ENCODE assay signal across 12 cellular contexts in the genomic region with DNA sequence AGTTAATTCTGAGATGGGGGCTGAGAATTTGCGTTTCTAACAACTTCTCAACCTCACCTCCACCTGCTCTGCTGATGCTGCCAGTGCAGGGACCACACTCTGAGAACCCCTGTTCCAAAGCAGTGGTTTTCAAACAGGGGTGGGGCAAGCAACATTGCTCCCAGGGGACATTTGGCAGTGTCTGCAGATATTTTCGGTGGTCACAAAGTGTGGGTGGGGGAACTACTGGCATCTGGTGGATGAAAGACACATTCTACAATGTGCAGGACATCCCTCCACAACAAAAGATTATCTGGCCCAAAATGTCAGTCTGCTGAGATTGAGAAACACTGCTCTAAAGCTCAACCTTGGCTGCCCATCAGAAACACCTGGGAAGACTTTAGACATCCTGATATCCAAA.
DNase-seq lines count a peak whose midpoint lies in the region; ATAC-seq and TF ChIP-seq lines count a peak whose summit lies in the region.
"Had no signal": no experiment of that assay in that cellular context is flagged by ENCODE, and none has a peak within 500 bp of the region (broad histone marks: within the 10 kb centered on the region; RNA-seq: fewer than 3 reads in every experiment).

No MANE protein-coding gene starts in this region.

- DNase-seq in GM13977 (ENCODE audit: low spot score) (peak; percentile 22), Kasumi-1 (lab: John Stamatoyannopoulos, UW) (no peak), globus pallidus (ENCODE audit: low spot score) (no peak)
- no peak for DNase-seq in effector memory CD8-positive, alpha-beta T cell
- no peak for DNase-seq in activated CD8-positive, alpha-beta memory T cell treated with anti-CD3 and anti-CD28 coated beads for 24 hours
- DNase-seq: DMS79 treated with DMSO at 0.1 percent for 48 hours, midbrain, T-helper 17 cell had no signal

- H3K36me3 Mint-ChIP-seq in effector memory CD8-positive, alpha-beta T cell (ENCODE audit: insufficient read depth) = no peaks in the 10 kb centered on the region

- peak; percentile 95 for ATAC-seq in GM19463 (IDR thresholded peaks at IDR 0.05; ENCODE audit: unreplicated experiment)
- peak; percentile 90 for ATAC-seq in HG02798 (IDR thresholded peaks at IDR 0.05; ENCODE audit: poor library complexity, unreplicated experiment)
- ATAC-seq in HG03432 (IDR thresholded peaks at IDR 0.05; ENCODE audit: unreplicated experiment) = peak; percentile 94
- no peak for ATAC-seq in effector memory CD8-positive, alpha-beta T cell (replicated peaks)
- ATAC-seq: Panc1, T-helper 17 cell had no signal

- H3K4me3 Mint-ChIP-seq in effector memory CD8-positive, alpha-beta T cell = no peak overlapping the region
- H3K4me3 Mint-ChIP-seq: T-helper 17 cell had no signal

- H3K27ac Mint-ChIP-seq in effector memory CD8-positive, alpha-beta T cell = no peak overlapping the region
- H3K27ac Mint-ChIP-seq: T-helper 17 cell had no signal

- in situ Hi-C loops in GM13977 (cut with MboI; ENCODE audit: low pct_unique_long_range_greater_than_20kb, low sequenced_read_pairs, unreplicated experiment) = no loop called here

- no peak for TF ChIP-seq CTCF in GM13977 (IDR thresholded peaks at IDR 0.05; ENCODE audit: extremely low read depth, insufficient read depth, missing control alignments)

- H3K9me3 Mint-ChIP-seq in effector memory CD8-positive, alpha-beta T cell = peaks cover 2 to 5% of the 10 kb centered on the region in 2 donors

- no peaks in the 10 kb centered on the region for H3K4me1 Mint-ChIP-seq in effector memory CD8-positive, alpha-beta T cell (ENCODE audit: low read depth in 2 of 2)
- H3K4me1 Mint-ChIP-seq: T-helper 17 cell had no signal

- H3K27me3 Mint-ChIP-seq in effector memory CD8-positive, alpha-beta T cell = peaks cover 4 to 14% of the 10 kb centered on the region in 2 donors
- H3K27me3 Mint-ChIP-seq: T-helper 17 cell had no signal
